ENCODE assay signal across 9 cellular contexts in genomic region chr1:5637171-5637570, GRCh38.
DNase-seq lines count a peak whose midpoint lies in the region; TF ChIP-seq lines count a peak whose summit lies in the region.
"Had no signal": no experiment of that assay in that cellular context is flagged by ENCODE, and none has a peak within 500 bp of the region (broad histone marks: within the 10 kb centered on the region; RNA-seq: fewer than 3 reads in every experiment).

No MANE protein-coding gene starts in this region.

- POLR2A ChIA-PET in GM10248 (lab: Yijun Ruan, JAX) = no interaction called here

- no peak for TF ChIP-seq POLR2A in sigmoid colon (IDR thresholded peaks at IDR 0.05)

- TF ChIP-seq CTCF in BE2C (IDR thresholded peaks at IDR 0.05; ENCODE audit: low read depth, low read length) (peak; percentile 49), GM10248 (IDR thresholded peaks at IDR 0.05; ENCODE audit: control extremely low read depth, extremely low read depth, low read depth, missing control alignments) (peak; percentile 15), epithelial cell of proximal tubule (conservative IDR thresholded peaks at IDR 0.05; ENCODE audit: low read depth, low read length) (peak; percentile 25), sigmoid colon (IDR thresholded peaks at IDR 0.05) (no peak)

- 68 to 73% methylated on average over 2 of the region's 2 CpGs for WGBS in sigmoid colon, 2 donors

- intact Hi-C loops in sigmoid colon (cut with DNase I) = no loop called here

- CTCF ChIA-PET in GM10248 (lab: Yijun Ruan, JAX) = no interaction called here

- TF ChIP-seq EP300 in sigmoid colon (IDR thresholded peaks at IDR 0.05) = no peak

- DNase-seq in BE2C (peak; percentile 15), GM10248 (ENCODE audit: extremely low spot score) (no peak), RKO (ENCODE audit: low spot score) (peak; percentile 40), epithelial cell of proximal tubule (ENCODE audit: low read depth) (no peak), middle frontal gyrus (ENCODE audit: extremely low spot score, low spot score) (no peak), sigmoid colon (no peak), NCI-H526 treated with DMSO at 0.1 percent for 48 hours (lab: John Stamatoyannopoulos, UW) (no peak), SIG-M5 treated with dmso at 0.1 percent for 504 hours (lab: John Stamatoyannopoulos, UW; ENCODE audit: unreplicated experiment) (no peak)
- DNase-seq: NCI-H1436 had no signal

- H3K4me1 ChIP-seq in BE2C = no peaks in the 10 kb centered on the region
- H3K4me1 ChIP-seq in sigmoid colon = peaks cover 0 to 6% (median 3%) of the 10 kb centered on the region in 4 donors

- no peaks in the 10 kb centered on the region for H3K9me3 ChIP-seq in BE2C
- no peaks in the 10 kb centered on the region for H3K9me3 ChIP-seq in sigmoid colon

- no peaks in the 10 kb centered on the region for H3K36me3 ChIP-seq in BE2C
- H3K36me3 ChIP-seq in sigmoid colon = no peaks in the 10 kb centered on the region

- H3K4me3 ChIP-seq in BE2C (ENCODE audit: low read depth, low read length) (no peak overlapping the region), epithelial cell of proximal tubule (ENCODE audit: low read depth, low read length) (no peak overlapping the region), sigmoid colon (no peak overlapping the region)

- H3K27ac ChIP-seq in sigmoid colon = no peak overlapping the region

- H3K27me3 ChIP-seq in BE2C (no peaks in the 10 kb centered on the region), sigmoid colon (peaks cover 0 to 29% (median 6%) of the 10 kb centered on the region in 3 donors)

Comparison
In these comparisons a context has a peak if more than half of its experiments do, and no peak if none do; other contexts are left out.
1. DNase-seq: peak in BE2C (single experiment) and RKO (single experiment); none in GM10248 (single experiment), epithelial cell of proximal tubule (single experiment), middle frontal gyrus (single experiment), sigmoid colon (single experiment), NCI-H526 treated with DMSO at 0.1 percent for 48 hours (single experiment) and SIG-M5 treated with dmso at 0.1 percent for 504 hours (single experiment).
2. CTCF ChIP-seq: peak in BE2C (single experiment), GM10248 (single experiment) and epithelial cell of proximal tubule (single experiment); none in sigmoid colon (0 of 4).